Comparison of ENCODE assay signal across 8 cellular contexts in the genomic region with DNA sequence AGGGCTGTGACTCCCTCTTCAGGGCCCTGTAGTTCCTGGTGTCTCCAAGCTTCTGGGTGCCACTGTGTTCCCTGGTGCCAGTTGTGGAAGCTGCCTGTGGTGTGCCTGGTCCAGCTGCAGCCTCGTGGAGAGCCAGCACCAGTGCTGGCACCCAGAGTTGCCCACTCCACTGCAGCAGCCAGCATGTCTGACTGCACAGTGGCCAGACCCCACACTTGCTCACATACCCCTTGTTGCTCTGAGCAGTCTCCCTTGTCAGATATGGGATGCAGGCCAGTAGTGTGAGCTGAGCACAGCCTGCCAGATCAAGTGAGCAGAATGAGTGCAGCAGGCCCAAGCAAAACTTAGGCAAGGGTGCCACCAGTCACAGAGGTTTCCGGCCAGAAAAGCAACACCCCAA.
"Had no signal": no experiment of that assay in that cellular context is flagged by ENCODE, and none has a peak within 500 bp of the region (broad histone marks: within the 10 kb centered on the region; RNA-seq: fewer than 3 reads in every experiment).

No MANE protein-coding gene starts in this region.

- ATAC-seq: HepG2, K562 had no signal

- FAIRE-seq: HepG2, HTR-8/SVneo, K562 had no signal

- H3K9ac ChIP-seq: KMS-11 had no signal

- DNase-seq: IMR-90, KBM-7, KG1 had no signal

- H3K4me3 ChIP-seq: K562 had no signal

- H3K27ac ChIP-seq: HL-60, KMS-11 had no signal

- H3K4me2 ChIP-seq: KMS-11 had no signal
